Comparison of ENCODE assay signal across 10 cellular contexts in genomic region chr10:99536400-99537254, GRCh38. TPM values are rescaled to one million over a fixed set of nuclear protein-coding genes. Genes with fewer than 3 reads are reported as not detected.
DNase-seq lines count a peak whose midpoint lies in the region; ATAC-seq lines count a peak whose summit lies in the region.
"Had no signal": no experiment of that assay in that cellular context is flagged by ENCODE, and none has a peak within 500 bp of the region (broad histone marks: within the 10 kb centered on the region; RNA-seq: fewer than 3 reads in every experiment).

No MANE protein-coding gene starts in this region.

- CTCF ChIA-PET in activated naive CD4-positive, alpha-beta T cell treated with anti-CD3 and anti-CD28 coated beads, Interleukin-2, amount 10 ng/mL, durations not matched to agents 7 days and 5 days (lab: Charles Lee): interaction anchor here (1.2 kb wide), 1 partner anchor 76 kb away, joined by 3 read pairs; no protein-coding TSS in a partner anchor

- peaks cover 99% of the 10 kb centered on the region for H3K27me3 Mint-ChIP-seq in activated naive CD4-positive, alpha-beta T cell treated with anti-CD3 and anti-CD28 coated beads, Interleukin-2, amount 10 ng/mL, durations not matched to agents 7 days and 5 days
- H3K27me3 Mint-ChIP-seq in activated naive CD8-positive, alpha-beta T cell treated with anti-CD3 and anti-CD28 coated beads for 36 hours: peaks cover 93% of the 10 kb centered on the region
- H3K27me3 Mint-ChIP-seq in memory B cell: peaks cover 46% of the 10 kb centered on the region

- H3K9me3 ChIP-seq in subcutaneous abdominal adipose tissue (ENCODE audit: control insufficient read depth in 5 of 5, low read length in 5 of 5): peaks cover 0 to 6% (median 0%) of the 10 kb centered on the region in 5 donors

- peak overlapping the region; percentile 22 to 66 (median 44) for H3K4me3 ChIP-seq in subcutaneous abdominal adipose tissue (ENCODE audit: low read depth in 1 of 5, low read length in 5 of 5)

- no peak overlapping the region for H3K27ac ChIP-seq in subcutaneous abdominal adipose tissue (ENCODE audit: low read depth, low read length)
- H3K27ac ChIP-seq: C4-2B had no signal

- no peak overlapping the region for H3K9ac ChIP-seq in subcutaneous abdominal adipose tissue (ENCODE audit: low read length in 5 of 5)

- H3K36me3 Mint-ChIP-seq in activated naive CD4-positive, alpha-beta T cell treated with anti-CD3 and anti-CD28 coated beads, Interleukin-2, amount 10 ng/mL, durations not matched to agents 7 days and 5 days: peaks cover 15% of the 10 kb centered on the region
- peaks cover 2% of the 10 kb centered on the region for H3K36me3 Mint-ChIP-seq in activated naive CD8-positive, alpha-beta T cell treated with anti-CD3 and anti-CD28 coated beads for 36 hours
- H3K36me3 Mint-ChIP-seq in memory B cell: no peaks in the 10 kb centered on the region

- H3K27ac Mint-ChIP-seq in activated naive CD4-positive, alpha-beta T cell treated with anti-CD3 and anti-CD28 coated beads, Interleukin-2, amount 10 ng/mL, durations not matched to agents 7 days and 5 days: peak overlapping the region; percentile 74
- H3K27ac Mint-ChIP-seq in activated naive CD8-positive, alpha-beta T cell treated with anti-CD3 and anti-CD28 coated beads for 36 hours: no peak overlapping the region
- H3K27ac Mint-ChIP-seq in memory B cell: no peak overlapping the region

- no peak overlapping the region for H3K4me3 Mint-ChIP-seq in activated naive CD4-positive, alpha-beta T cell treated with anti-CD3 and anti-CD28 coated beads, Interleukin-2, amount 10 ng/mL, durations not matched to agents 7 days and 5 days
- H3K4me3 Mint-ChIP-seq in activated naive CD8-positive, alpha-beta T cell treated with anti-CD3 and anti-CD28 coated beads for 36 hours: peak overlapping the region; percentile 7
- H3K4me3 Mint-ChIP-seq in memory B cell: peak overlapping the region; percentile 9

- no peaks in the 10 kb centered on the region for H3K9me3 Mint-ChIP-seq in activated naive CD4-positive, alpha-beta T cell treated with anti-CD3 and anti-CD28 coated beads, Interleukin-2, amount 10 ng/mL, durations not matched to agents 7 days and 5 days
- peaks cover 3% of the 10 kb centered on the region for H3K9me3 Mint-ChIP-seq in activated naive CD8-positive, alpha-beta T cell treated with anti-CD3 and anti-CD28 coated beads for 36 hours
- H3K9me3 Mint-ChIP-seq in memory B cell: no peaks in the 10 kb centered on the region

- no peaks in the 10 kb centered on the region for H3K36me3 ChIP-seq in subcutaneous abdominal adipose tissue (ENCODE audit: control insufficient read depth in 5 of 5, insufficient read depth in 5 of 5, low read length in 5 of 5)

- H3K4me1 Mint-ChIP-seq in activated naive CD4-positive, alpha-beta T cell treated with anti-CD3 and anti-CD28 coated beads, Interleukin-2, amount 10 ng/mL, durations not matched to agents 7 days and 5 days: peaks cover 39% of the 10 kb centered on the region
- H3K4me1 Mint-ChIP-seq in activated naive CD8-positive, alpha-beta T cell treated with anti-CD3 and anti-CD28 coated beads for 36 hours: peaks cover 35% of the 10 kb centered on the region
- H3K4me1 Mint-ChIP-seq in memory B cell: peaks cover 27% of the 10 kb centered on the region

- peaks cover 66 to 94% (median 88%) of the 10 kb centered on the region in 5 donors for H3K27me3 ChIP-seq in subcutaneous abdominal adipose tissue (ENCODE audit: control insufficient read depth in 5 of 5, insufficient read depth in 4 of 5, low read length in 5 of 5)

- H3K4me1 ChIP-seq in subcutaneous abdominal adipose tissue (ENCODE audit: control insufficient read depth in 5 of 5, insufficient read depth in 5 of 5, low read length in 5 of 5): peaks cover 1 to 53% (median 44%) of the 10 kb centered on the region in 5 donors

- DNase-seq in activated naive CD4-positive, alpha-beta T cell treated with anti-CD3 and anti-CD28 coated beads, Interleukin-2, amount 10 ng/mL, durations not matched to agents 7 days and 5 days: no peak
- no peak for DNase-seq in activated naive CD4-positive, alpha-beta T cell treated with anti-CD3 and anti-CD28 coated beads, Interleukin-2, amount 50 U/mL, for 16 hours
- peak; percentile 34 for DNase-seq in activated naive CD8-positive, alpha-beta T cell treated with anti-CD3 and anti-CD28 coated beads for 36 hours
- DNase-seq in memory B cell (ENCODE audit: low spot score in 2 of 2) (peak in 1 of 2 donors; percentile 29), foreskin melanocyte (no peak), NCI-H1417 (lab: John Stamatoyannopoulos, UW) (no peak)
- DNase-seq: activated effector memory CD4-positive, alpha-beta T cell treated with anti-CD3 and anti-CD28 coated beads, Interleukin-2, amount 50 U/mL, for 16 hours had no signal

- ATAC-seq in memory B cell (ENCODE audit: low read depth): peak; percentile 18
- ATAC-seq in GM19463 (IDR thresholded peaks at IDR 0.05; ENCODE audit: unreplicated experiment): no peak

RNA-seq across cellular contexts. Expression of gene NKX2-3, which starts 3.9 kb away (rescaled TPM):
- total RNA-seq in activated naive CD8-positive, alpha-beta T cell treated with anti-CD3 and anti-CD28 coated beads for 36 hours: not detected
